ENCODE assay signal across 8 cellular contexts in genomic region chr7:128031901-128032604, GRCh38. TPM values are rescaled to one million over a fixed set of nuclear protein-coding genes. Genes with fewer than 3 reads are reported as not detected.
DNase-seq lines count a peak whose midpoint lies in the region; ATAC-seq and TF ChIP-seq lines count a peak whose summit lies in the region.

No MANE protein-coding gene starts in this region.

- H3K9ac ChIP-seq in neural cell (ENCODE audit: low read length) (peak overlapping the region; percentile 76), stomach smooth muscle (ENCODE audit: low read length in 2 of 2) (peak overlapping the region in 1 of 2 donors; percentile 40)

- peaks cover 7% of the 10 kb centered on the region for H3K36me3 ChIP-seq in neural cell (ENCODE audit: insufficient read depth, low read length)
- H3K36me3 ChIP-seq in stomach smooth muscle (ENCODE audit: control insufficient read depth in 2 of 2, insufficient read depth in 2 of 2, low read length in 2 of 2), result peaks cover 0 to 8% of the 10 kb centered on the region in 2 donors

- H3K27me3 Mint-ChIP-seq in activated T-cell treated with anti-CD3 and anti-CD28 coated beads, Interleukin-2, amount 50 U/mL, for 72 hours (ENCODE audit: low read depth), result no peaks in the 10 kb centered on the region

- TF ChIP-seq RAD21 in neural cell (conservative IDR thresholded peaks at IDR 0.05), result peak; percentile 50

- no peaks in the 10 kb centered on the region for H3K9me3 ChIP-seq in neural cell (ENCODE audit: low read length)
- H3K9me3 ChIP-seq in stomach smooth muscle (ENCODE audit: control insufficient read depth in 2 of 2, low read length in 2 of 2), result no peaks in the 10 kb centered on the region

- TF ChIP-seq CTCF in fibroblast of mammary gland (conservative IDR thresholded peaks at IDR 0.05; ENCODE audit: control insufficient read depth, insufficient read depth, low read depth, low read length), result no peak
- peak; percentile 65 for TF ChIP-seq CTCF in neural cell (IDR thresholded peaks at IDR 0.05; ENCODE audit: poor library complexity, severe bottlenecking)

- TF ChIP-seq EP300 in neural cell (conservative IDR thresholded peaks at IDR 0.05; ENCODE audit: poor library complexity, severe bottlenecking), result peak; percentile 16

- peaks cover 11% of the 10 kb centered on the region for H3K4me1 Mint-ChIP-seq in activated T-cell treated with anti-CD3 and anti-CD28 coated beads, Interleukin-2, amount 50 U/mL, for 72 hours (ENCODE audit: low read depth)

- no peaks in the 10 kb centered on the region for H3K9me3 Mint-ChIP-seq in activated T-cell treated with anti-CD3 and anti-CD28 coated beads, Interleukin-2, amount 50 U/mL, for 72 hours

- H3K79me2 ChIP-seq in neural cell (replicated peaks; ENCODE audit: insufficient read depth, low read length), result peaks cover 37% of the 10 kb centered on the region

- H3K27ac Mint-ChIP-seq in activated T-cell treated with anti-CD3 and anti-CD28 coated beads, Interleukin-2, amount 50 U/mL, for 72 hours, result no peak overlapping the region

- H3K4me3 Mint-ChIP-seq in activated T-cell treated with anti-CD3 and anti-CD28 coated beads, Interleukin-2, amount 50 U/mL, for 72 hours, result peak overlapping the region; percentile 70 to 81

- peak overlapping the region; percentile 21 for H3K4me3 ChIP-seq in fibroblast of mammary gland (ENCODE audit: control insufficient read depth, low read depth, low read length)
- peak overlapping the region; percentile 74 for H3K4me3 ChIP-seq in neural cell (ENCODE audit: low read length)
- H3K4me3 ChIP-seq in stomach smooth muscle (ENCODE audit: low read length in 2 of 2), result peak overlapping the region; percentile 61 to 76

- H3F3A ChIP-seq in neural cell (ENCODE audit: insufficient read depth, low read length, poor library complexity, severe bottlenecking), result no peaks in the 10 kb centered on the region

- ATAC-seq in GM18502 (IDR thresholded peaks at IDR 0.05; ENCODE audit: poor library complexity, unreplicated experiment) (peak; percentile 67), HG02852 (IDR thresholded peaks at IDR 0.05; ENCODE audit: unreplicated experiment) (peak; percentile 58)
- peak; percentile 98 for ATAC-seq in activated T-cell treated with anti-CD3 and anti-CD28 coated beads, Interleukin-2, amount 50 U/mL, for 72 hours (replicated peaks in 1 of 2)

- DNase-seq in NCI-H69 (lab: John Stamatoyannopoulos, UW) (peak; percentile 86), fibroblast of mammary gland (ENCODE audit: low read depth) (peak; percentile 92), GF-D8 (lab: John Stamatoyannopoulos, UW) (no peak)
- DNase-seq in activated T-cell treated with anti-CD3 and anti-CD28 coated beads, Interleukin-2, amount 50 U/mL, for 72 hours, result peak; percentile 72 to 77

- peaks cover 10 to 11% of the 10 kb centered on the region in 2 donors for H3K36me3 Mint-ChIP-seq in activated T-cell treated with anti-CD3 and anti-CD28 coated beads, Interleukin-2, amount 50 U/mL, for 72 hours (ENCODE audit: insufficient read depth in 2 of 2)

- no peaks in the 10 kb centered on the region for H4K20me1 ChIP-seq in neural cell (ENCODE audit: insufficient read depth)

- H3K4me1 ChIP-seq in stomach smooth muscle (ENCODE audit: control insufficient read depth, insufficient read depth, low read length), result peaks cover 13% of the 10 kb centered on the region

- H3K9me2 ChIP-seq in neural cell (ENCODE audit: insufficient read depth, low read length), result no peaks in the 10 kb centered on the region

- H3K4me2 ChIP-seq in neural cell (ENCODE audit: low read length), result no peak overlapping the region

- H3K27ac ChIP-seq in neural cell (ENCODE audit: low read length) (peak overlapping the region; percentile 82), stomach smooth muscle (ENCODE audit: low read length) (no peak overlapping the region)

- peak overlapping the region; percentile 27 for H2AFZ ChIP-seq in neural cell (ENCODE audit: low read depth, low read length)

- H3K27me3 ChIP-seq in neural cell (ENCODE audit: insufficient read depth, low read depth, low read length) (no peaks in the 10 kb centered on the region), stomach smooth muscle (ENCODE audit: control insufficient read depth in 1 of 2, insufficient read depth in 2 of 2, low read length in 2 of 2) (peaks cover 0 to 3% of the 10 kb centered on the region in 2 donors)

TF ChIP-seq in neural cell, 6 proteins besides CTCF, POLR2A, EP300 and RAD21:
- TF ChIP-seq TAF1 (IDR thresholded peaks at IDR 0.05; ENCODE audit: low read depth), result no peak
- TF ChIP-seq EZH2 (IDR thresholded peaks at IDR 0.05; ENCODE audit: borderline replicate concordance, insufficient read depth, low read length, poor library complexity, severe bottlenecking), result no peak
- peak; percentile 59 for TF ChIP-seq REST (IDR thresholded peaks at IDR 0.05; ENCODE audit: borderline replicate concordance)
- peak; percentile 30 for TF ChIP-seq MXI1 (conservative IDR thresholded peaks at IDR 0.05; ENCODE audit: poor library complexity, severe bottlenecking)
- peak; percentile 83 for TF ChIP-seq POLR2AphosphoS5 (IDR thresholded peaks at IDR 0.05)
- TF ChIP-seq SMC3 (conservative IDR thresholded peaks at IDR 0.05; ENCODE audit: poor library complexity), result peak; percentile 62

RNA-seq across cellular contexts. Expression of gene LRRC4, which starts 0.8 kb away (rescaled TPM):
- under 1 TPM in 1 of 2 donors, not detected in 1; 0.53 TPM for total RNA-seq in activated T-cell treated with anti-CD3 and anti-CD28 coated beads, Interleukin-2, amount 50 U/mL, for 72 hours
- 15.7 and 15.8 TPM in 2 replicates for polyA plus RNA-seq in neural cell
- polyA minus RNA-seq in neural cell, result 31.2 and 34.7 TPM in 2 replicates

Comparison
In these comparisons a context has a peak if more than half of its experiments do, and no peak if none do; other contexts are left out.
1. H3K4me3 ChIP-seq: peak in every context shown above with its lines; median percentile 74 in neural cell; 68 in stomach smooth muscle; 21 in fibroblast of mammary gland.